11 cellular contexts compared by ENCODE assay signal in genomic region chr3:124832782-124833709, GRCh38. TPM values are rescaled to one million over a fixed set of nuclear protein-coding genes. Genes with fewer than 3 reads are reported as not detected.
DNase-seq lines count a peak whose midpoint lies in the region; ATAC-seq and TF ChIP-seq lines count a peak whose summit lies in the region.
"Had no signal": no experiment of that assay in that cellular context is flagged by ENCODE, and none has a peak within 500 bp of the region (broad histone marks: within the 10 kb centered on the region; RNA-seq: fewer than 3 reads in every experiment).

No MANE protein-coding gene starts in this region.

- peaks cover 20% of the 10 kb centered on the region for H3K4me1 Mint-ChIP-seq in stimulated activated naive CD8-positive, alpha-beta T cell treated with anti-CD3 and anti-CD28 coated beads, Interleukin-15, amount 100 ng/mL, for 72 hours

- DNase-seq in AG08395 (ENCODE audit: low spot score) (peak; percentile 81), Panc1 (ENCODE audit: low read depth, low spot score) (no peak), fibroblast of gingiva (ENCODE audit: low read depth) (peak; percentile 84), ovary (no peak), NCI-H69 (lab: John Stamatoyannopoulos, UW) (no peak)
- no peak for DNase-seq in stimulated activated naive CD8-positive, alpha-beta T cell treated with anti-CD3 and anti-CD28 coated beads, Interleukin-15, amount 100 ng/mL, for 72 hours
- DNase-seq: H7, NCI-H2171 treated with DMSO at 0.1 percent for 48 hours, T-helper 1 cell had no signal

- peaks cover 50% of the 10 kb centered on the region for H3K4me1 ChIP-seq in Panc1 (ENCODE audit: control insufficient read depth, insufficient read depth, low read length)
- H3K4me1 ChIP-seq in parathyroid adenoma, result peaks cover 29% of the 10 kb centered on the region
- peaks cover 22% of the 10 kb centered on the region for H3K4me1 ChIP-seq in ovary (ENCODE audit: insufficient read depth)

- TF ChIP-seq EP300 in ovary (IDR thresholded peaks at IDR 0.05), result no peak

- H3K9me3 Mint-ChIP-seq in stimulated activated naive CD8-positive, alpha-beta T cell treated with anti-CD3 and anti-CD28 coated beads, Interleukin-15, amount 100 ng/mL, for 72 hours, result no peaks in the 10 kb centered on the region

- H3K4me3 ChIP-seq in Panc1 (ENCODE audit: low read depth in 2 of 2, low read length in 2 of 2) (no peak overlapping the region), parathyroid adenoma (ENCODE audit: low read depth, low read length) (no peak overlapping the region), ovary (no peak overlapping the region)

- intact Hi-C loops in Panc1 (cut with micrococcal nuclease; ENCODE audit: unreplicated experiment), result no loop called here
- intact Hi-C loops in ovary (cut with DNase I), result no loop called here

- CTCF ChIA-PET in Panc1 (lab: Charles Lee), result no interaction called here

- H2AFZ ChIP-seq in parathyroid adenoma, result no peak overlapping the region

- in situ Hi-C loops in Panc1 (cut with HindIII; ENCODE audit: low pct_unique_long_range_greater_than_20kb, low sequenced_read_pairs), result no loop called here

- H3K9me3 ChIP-seq in Panc1 (ENCODE audit: control insufficient read depth, insufficient read depth, low read depth, low read length), result no peaks in the 10 kb centered on the region
- no peaks in the 10 kb centered on the region for H3K9me3 ChIP-seq in parathyroid adenoma (ENCODE audit: control insufficient read depth, low read length)
- H3K9me3 ChIP-seq in ovary, result no peaks in the 10 kb centered on the region

- H3K27me3 Mint-ChIP-seq in stimulated activated naive CD8-positive, alpha-beta T cell treated with anti-CD3 and anti-CD28 coated beads, Interleukin-15, amount 100 ng/mL, for 72 hours, result peaks cover 28% of the 10 kb centered on the region

- no peak overlapping the region for H3K9ac ChIP-seq in parathyroid adenoma

- no peak overlapping the region for H3K4me3 Mint-ChIP-seq in stimulated activated naive CD8-positive, alpha-beta T cell treated with anti-CD3 and anti-CD28 coated beads, Interleukin-15, amount 100 ng/mL, for 72 hours

- no TSS peak for BruUV-seq in Panc1 (replicated peaks; lab: Mats Ljungman, UMichigan)

- peaks cover 8% of the 10 kb centered on the region for H3K79me2 ChIP-seq in parathyroid adenoma

- TF ChIP-seq POLR2A in ovary (IDR thresholded peaks at IDR 0.05), result no peak

- H3K36me3 ChIP-seq in Panc1 (ENCODE audit: control insufficient read depth, insufficient read depth, low read length) (peaks cover 6% of the 10 kb centered on the region; the same call in 1 of the 2 replicates), parathyroid adenoma (ENCODE audit: control insufficient read depth, insufficient read depth, low read length) (no peaks in the 10 kb centered on the region), ovary (no peaks in the 10 kb centered on the region)

- H3K27ac ChIP-seq in Panc1 (ENCODE audit: low read length) (peak overlapping the region; percentile 85), parathyroid adenoma (peak overlapping the region; percentile 29), ovary (no peak overlapping the region)

- no peak overlapping the region for H3K4me2 ChIP-seq in parathyroid adenoma (ENCODE audit: low read length)

- no peak overlapping the region for H3K27ac Mint-ChIP-seq in stimulated activated naive CD8-positive, alpha-beta T cell treated with anti-CD3 and anti-CD28 coated beads, Interleukin-15, amount 100 ng/mL, for 72 hours

- no peak for TF ChIP-seq CTCF in Panc1 (IDR thresholded peaks at IDR 0.05)
- no peak for TF ChIP-seq CTCF in parathyroid adenoma (IDR thresholded peaks at IDR 0.05)
- no peak for TF ChIP-seq CTCF in ovary (IDR thresholded peaks at IDR 0.05)

- WGBS in ovary, 3 donors, result 10 to 28% (median 15%) methylated on average over 1 of the region's 1 CpG

- POLR2A ChIA-PET in Panc1 (lab: Charles Lee), result interaction anchor here (0.5 kb wide), 1 partner anchor 40 kb away, joined by 6 read pairs; no protein-coding TSS in a partner anchor

- no peaks in the 10 kb centered on the region for H3K27me3 ChIP-seq in Panc1 (ENCODE audit: control insufficient read depth, insufficient read depth, low read length)
- no peaks in the 10 kb centered on the region for H3K27me3 ChIP-seq in parathyroid adenoma (ENCODE audit: control insufficient read depth, insufficient read depth, low read length)
- no peaks in the 10 kb centered on the region for H3K27me3 ChIP-seq in ovary

- no peak for ATAC-seq in Panc1
- ATAC-seq in stimulated activated naive CD8-positive, alpha-beta T cell treated with anti-CD3 and anti-CD28 coated beads, Interleukin-15, amount 100 ng/mL, for 72 hours, result no peak
- no peak for ATAC-seq in HG02840 (IDR thresholded peaks at IDR 0.05; ENCODE audit: low FRiP score, unreplicated experiment)

RNA-seq across cellular contexts. Expression of gene ITGB5, which starts 54.1 kb away (rescaled TPM):
- total RNA-seq in Panc1 (2021; ENCODE audit: unreplicated experiment) (446 TPM), ovary (100 to 1,000 TPM in 1 of 7 donors, 10 to 100 TPM in 6; 31.0 to 109 (median 38.0) TPM)
- 777 TPM for polyA plus RNA-seq in Panc1 (2012; ENCODE audit: insufficient read length)
- 10 to 100 TPM; 32.6 to 82.8 TPM for polyA plus RNA-seq in ovary

Comparison
In these comparisons a context has a peak if more than half of its experiments do, and no peak if none do; other contexts are left out.
1. DNase-seq: peak in AG08395 (single experiment) and fibroblast of gingiva (single experiment); none in Panc1 (single experiment), ovary (0 of 5), NCI-H69 (single experiment) and stimulated activated naive CD8-positive, alpha-beta T cell treated with anti-CD3 and anti-CD28 coated beads, Interleukin-15, amount 100 ng/mL, for 72 hours (0 of 2).
2. H3K27ac ChIP-seq: peak in Panc1 (single experiment) and parathyroid adenoma (single experiment); none in ovary (0 of 2).